19 cellular contexts compared by ENCODE assay signal in genomic region chr19:10753305-10753704, GRCh38. TPM values are rescaled to one million over a fixed set of nuclear protein-coding genes. Genes with fewer than 3 reads are reported as not detected.
DNase-seq lines count a peak whose midpoint lies in the region; ATAC-seq, FAIRE-seq and TF ChIP-seq lines count a peak whose summit lies in the region.
"Had no signal": no experiment of that assay in that cellular context is flagged by ENCODE, and none has a peak within 500 bp of the region (broad histone marks: within the 10 kb centered on the region; RNA-seq: fewer than 3 reads in every experiment).

No MANE protein-coding gene starts in this region.

- ATAC-seq in heart left ventricle = no peak
- no peak for ATAC-seq in right cardiac atrium
- no peak for ATAC-seq in HG02759 (IDR thresholded peaks at IDR 0.05; ENCODE audit: unreplicated experiment)
- no peak for ATAC-seq in GM19397 (IDR thresholded peaks at IDR 0.05; ENCODE audit: unreplicated experiment)
- ATAC-seq: gastrocnemius medialis had no signal

- H3K9me3 Mint-ChIP-seq in IgD-negative memory B cell = no peaks in the 10 kb centered on the region
- H3K9me3 Mint-ChIP-seq in endodermal cell = no peaks in the 10 kb centered on the region
- H3K9me3 Mint-ChIP-seq: activated naive CD8-positive, alpha-beta T cell treated with anti-CD3 and anti-CD28 coated beads, Interleukin-2, amount 10 ng/mL, durations not matched to agents 7 days and 5 days had no signal

- no peak overlapping the region for H3K9ac ChIP-seq in endodermal cell (ENCODE audit: extremely low read depth, low read length, poor library complexity, severe bottlenecking)

- no peak for FAIRE-seq in urothelium cell line (lab: Jason Lieb, UNC)

- no peak for TF ChIP-seq EP300 in stomach (IDR thresholded peaks at IDR 0.05)

- H3K4me3 ChIP-seq in heart left ventricle (no peak overlapping the region), right cardiac atrium (ENCODE audit: low read length) (no peak overlapping the region), endodermal cell (ENCODE audit: low read length) (no peak overlapping the region), stomach (no peak overlapping the region)
- H3K4me3 ChIP-seq: gastrocnemius medialis, Peyer's patch had no signal

- H3K27me3 ChIP-seq in heart left ventricle (no peaks in the 10 kb centered on the region), right cardiac atrium (ENCODE audit: control insufficient read depth, insufficient read depth) (no peaks in the 10 kb centered on the region), endodermal cell (ENCODE audit: control insufficient read depth, insufficient read depth, low read length, poor library complexity, severe bottlenecking) (no peaks in the 10 kb centered on the region), stomach (no peaks in the 10 kb centered on the region)
- H3K27me3 ChIP-seq: gastrocnemius medialis, Peyer's patch had no signal

- H3K4me1 ChIP-seq in heart left ventricle (peaks cover 24 to 88% (median 54%) of the 10 kb centered on the region in 12 donors), right cardiac atrium (ENCODE audit: control insufficient read depth, insufficient read depth, low read length) (peaks cover 27% of the 10 kb centered on the region), endodermal cell (ENCODE audit: control insufficient read depth, insufficient read depth, low read length) (no peaks in the 10 kb centered on the region), stomach (peaks cover 67 to 93% (median 81%) of the 10 kb centered on the region in 4 donors)

- H3K4me1 Mint-ChIP-seq in IgD-negative memory B cell = peaks cover 16 to 43% (median 36%) of the 10 kb centered on the region in 3 donors
- H3K4me1 Mint-ChIP-seq in endodermal cell = peaks cover 16% of the 10 kb centered on the region

- TF ChIP-seq POLR2A in heart left ventricle (IDR thresholded peaks at IDR 0.05) = no peak
- no peak for TF ChIP-seq POLR2A in stomach (IDR thresholded peaks at IDR 0.05)

- H3K27me3 Mint-ChIP-seq in IgD-negative memory B cell = no peaks in the 10 kb centered on the region
- no peaks in the 10 kb centered on the region for H3K27me3 Mint-ChIP-seq in endodermal cell (ENCODE audit: insufficient read depth)
- H3K27me3 Mint-ChIP-seq: activated naive CD8-positive, alpha-beta T cell treated with anti-CD3 and anti-CD28 coated beads, Interleukin-2, amount 10 ng/mL, durations not matched to agents 7 days and 5 days had no signal

- H3K36me3 Mint-ChIP-seq in IgD-negative memory B cell = peaks cover 1% of the 10 kb centered on the region
- H3K36me3 Mint-ChIP-seq in endodermal cell (ENCODE audit: low read depth) = peaks cover 5% of the 10 kb centered on the region

- H3K27ac ChIP-seq in heart left ventricle (peak overlapping the region in 7 of 12 donors; percentile 73 to 91 (median 83)), right cardiac atrium (ENCODE audit: low read length) (no peak overlapping the region), endodermal cell (ENCODE audit: low read depth, low read length) (no peak overlapping the region), stomach (peak overlapping the region in 4 of 5 donors; percentile 88 to 94 (median 92))

- intact Hi-C loops in heart left ventricle (cut with DNase I) = loop anchor here in 1 of 10 donors (5.0 kb wide), 1 partner anchor 36 kb away; the partner anchor contains the start of gene DNM2
- intact Hi-C loops in right cardiac atrium (cut with DNase I) = no loop called here
- intact Hi-C loops in stomach (cut with DNase I; ENCODE audit: low total_unique reads) = no loop called here

- H3K27ac Mint-ChIP-seq in IgD-negative memory B cell (peak overlapping the region; percentile 19 to 63 (median 54)), endodermal cell (no peak overlapping the region)
- H3K27ac Mint-ChIP-seq: activated naive CD8-positive, alpha-beta T cell treated with anti-CD3 and anti-CD28 coated beads, Interleukin-2, amount 10 ng/mL, durations not matched to agents 7 days and 5 days had no signal

- no peaks in the 10 kb centered on the region for H3K9me3 ChIP-seq in heart left ventricle
- no peaks in the 10 kb centered on the region for H3K9me3 ChIP-seq in right cardiac atrium (ENCODE audit: control insufficient read depth, low read length)
- no peaks in the 10 kb centered on the region for H3K9me3 ChIP-seq in endodermal cell (ENCODE audit: control insufficient read depth, low read length)
- H3K9me3 ChIP-seq in stomach = no peaks in the 10 kb centered on the region
- H3K9me3 ChIP-seq: gastrocnemius medialis, Peyer's patch had no signal

- TF ChIP-seq CTCF in heart left ventricle (IDR thresholded peaks at IDR 0.05) (no peak), endodermal cell (conservative IDR thresholded peaks at IDR 0.05) (no peak), stomach (IDR thresholded peaks at IDR 0.05) (no peak)

- H3K4me3 Mint-ChIP-seq in IgD-negative memory B cell (peak overlapping the region in 1 of 4 donors; percentile 87), endodermal cell (no peak overlapping the region)
- H3K4me3 Mint-ChIP-seq: activated naive CD8-positive, alpha-beta T cell treated with anti-CD3 and anti-CD28 coated beads, Interleukin-2, amount 10 ng/mL, durations not matched to agents 7 days and 5 days had no signal

- WGBS in heart left ventricle, 4 donors = 68 to 79% (median 72%) methylated on average over 6 of the region's 6 CpGs
- WGBS in right cardiac atrium = 71% methylated on average over 6 of the region's 6 CpGs
- WGBS in endodermal cell (ENCODE audit: insufficient coverage in 1 of 2, insufficient read length in 1 of 2), 2 experiments = 95% methylated on average over 5 of the region's 6 CpGs; no CpG with 5 or more reads in 1 of the 2 experiments
- 67 to 77% (median 76%) methylated on average over 6 of the region's 6 CpGs for WGBS in stomach, 5 donors

- no peak for DNase-seq in heart left ventricle
- no peak for DNase-seq in right cardiac atrium
- peak; percentile 25 for DNase-seq in endodermal cell
- no peak for DNase-seq in stomach
- no peak for DNase-seq in urothelium cell line (ENCODE audit: low spot score)
- DNase-seq: activated naive CD8-positive, alpha-beta T cell treated with anti-CD3 and anti-CD28 coated beads, Interleukin-2, amount 10 ng/mL, durations not matched to agents 7 days and 5 days; Calu3; EL; gastrocnemius medialis; Kasumi-1; midbrain; NCI-H1048; NCI-H1930; NK-92 treated with Interleukin-12 subunit alpha and Interleukin-12 subunit beta, amount 100 ng/mL, for 24 hours; Peyer's patch; stimulated activated CD4-positive, alpha-beta T cell treated with anti-CD3 and anti-CD28 coated beads, Interleukin-12 subunit alpha, Interleukin-12 subunit beta, amount 100 ng/mL, for 4 hours had no signal

- H3K36me3 ChIP-seq in heart left ventricle (peaks cover 0 to 4% (median 0%) of the 10 kb centered on the region in 9 donors), endodermal cell (ENCODE audit: control insufficient read depth, insufficient read depth, low read length) (peaks cover 5% of the 10 kb centered on the region), stomach (peaks cover 0 to 6% (median 0%) of the 10 kb centered on the region in 4 donors)
- H3K36me3 ChIP-seq: gastrocnemius medialis, Peyer's patch had no signal

RNA-seq across cellular contexts. Expression of gene DNM2, which starts 35.4 kb away (rescaled TPM):
- total RNA-seq in heart left ventricle (100 to 1,000 TPM in 8 of 9 donors, 10 to 100 TPM in 1; 98.9 to 204 (median 137) TPM), right cardiac atrium (100 to 1,000 TPM; 176 to 202 (median 189) TPM), endodermal cell (100 to 1,000 TPM; 118 to 136 TPM), stomach (100 to 1,000 TPM; 270 to 541 (median 289) TPM)
- polyA plus RNA-seq in heart left ventricle (100 to 1,000 TPM in 1 of 2 donors, 10 to 100 TPM in 1; 98.9 to 118 TPM), right cardiac atrium (129 TPM), IgD-negative memory B cell (109 TPM), stomach (100 to 1,000 TPM in 1 of 3 donors, 10 to 100 TPM in 2; 77.8 to 130 (median 83.6) TPM)
- polyA plus RNA-seq in endodermal cell (2013, experiment 1 of 2) = 79.4 TPM
- 78.8 TPM for polyA plus RNA-seq in endodermal cell (2013, experiment 2 of 2)

RNA-seq across cellular contexts. Expression of gene QTRT1, which starts 52.1 kb away (rescaled TPM):
- total RNA-seq in heart left ventricle (10 to 100 TPM; 16.6 to 31.8 (median 25.7) TPM), right cardiac atrium (10 to 100 TPM; 23.7 to 30.7 (median 26.1) TPM), endodermal cell (10 to 100 TPM; 36.8 to 40.0 TPM), stomach (100 to 1,000 TPM in 2 of 5 donors, 10 to 100 TPM in 3; 21.7 to 104 (median 66.5) TPM)
- polyA plus RNA-seq in heart left ventricle (10 to 100 TPM; 32.1 to 46.6 TPM), right cardiac atrium (33.1 TPM), IgD-negative memory B cell (53.5 TPM), stomach (100 to 1,000 TPM; 113 to 153 (median 115) TPM)
- 30.3 TPM for polyA plus RNA-seq in endodermal cell (2013, experiment 1 of 2)
- polyA plus RNA-seq in endodermal cell (2013, experiment 2 of 2) = 30.3 TPM

Comparison
In these comparisons a context has a peak if more than half of its experiments do, and no peak if none do; other contexts are left out.
1. H3K27ac ChIP-seq: peak in heart left ventricle (7 of 12) and stomach (4 of 5); none in right cardiac atrium (single experiment) and endodermal cell (single experiment).